ENCODE assay signal across 11 cellular contexts in the genomic region with DNA sequence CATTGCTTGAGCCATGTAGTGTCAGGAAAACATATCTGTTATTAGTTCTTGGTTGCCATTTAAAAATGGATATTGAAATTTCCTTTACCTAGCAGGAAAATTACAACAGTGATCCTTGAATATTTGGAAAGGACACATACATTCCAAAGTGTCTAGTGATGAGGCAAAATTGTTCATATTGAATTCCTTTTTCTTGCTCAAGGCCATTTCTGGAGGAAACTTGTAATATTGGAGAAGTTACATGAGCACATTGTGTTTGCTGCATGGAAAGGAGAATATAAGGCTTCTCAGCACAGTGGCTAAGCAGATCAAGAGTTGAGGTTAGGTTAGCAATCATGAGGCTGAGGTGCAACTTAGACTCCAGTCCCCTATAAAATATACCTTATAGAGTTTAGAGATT.
"Had no signal": no experiment of that assay in that cellular context is flagged by ENCODE, and none has a peak within 500 bp of the region (broad histone marks: within the 10 kb centered on the region; RNA-seq: fewer than 3 reads in every experiment).

No MANE protein-coding gene starts in this region.

- ATAC-seq: natural killer cell, right cardiac atrium, upper lobe of right lung had no signal

- H3K4me3 ChIP-seq: prostate gland, upper lobe of right lung had no signal

- FAIRE-seq: small intestine had no signal

- DNase-seq: activated CD4-positive, alpha-beta T cell treated with anti-CD3 and anti-CD28 coated beads, Interleukin-2, amount 50 U/mL, for 1 hour; activated CD8-positive, alpha-beta memory T cell treated with anti-CD3 and anti-CD28 coated beads for 24 hours; activated naive CD8-positive, alpha-beta T cell treated with anti-CD3 and anti-CD28 coated beads for 36 hours; mesenchymal stem cell; natural killer cell; right cardiac atrium; small intestine; stimulated activated CD4-positive, alpha-beta T cell treated with anti-CD3 and anti-CD28 coated beads, Interleukin-4, amount 100 ng/mL, for 4 hours; stimulated activated CD8-positive, alpha-beta memory T cell treated with anti-CD3 and anti-CD28 coated beads, Interleukin-4, amount 100 ng/mL, for 48 hours; upper lobe of right lung had no signal
